ENCODE assay signal across 30 cellular contexts in the genomic region with DNA sequence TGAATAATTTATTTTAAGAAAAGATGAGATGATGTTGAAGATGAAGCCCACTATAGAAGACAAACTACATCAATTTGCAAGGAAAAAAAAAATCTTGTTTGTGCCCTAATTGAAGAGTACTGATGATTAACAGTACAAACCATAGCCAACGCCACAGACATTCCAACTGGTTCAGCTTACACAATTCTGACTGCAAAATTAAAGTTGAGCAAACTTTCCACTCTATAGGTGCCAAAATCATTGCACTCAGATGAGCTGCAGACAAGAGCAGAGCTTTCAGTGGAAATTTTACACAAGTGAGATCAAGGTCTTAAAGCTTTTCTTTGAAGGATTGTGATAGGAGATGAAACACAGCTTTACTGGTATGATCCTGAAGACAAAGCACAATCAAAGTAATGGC.
"Had no signal": no experiment of that assay in that cellular context is flagged by ENCODE, and none has a peak within 500 bp of the region (broad histone marks: within the 10 kb centered on the region; RNA-seq: fewer than 3 reads in every experiment).

No MANE protein-coding gene starts in this region.

- H3K27me3 ChIP-seq: adrenal gland, Peyer's patch, SJSA1 had no signal

- H3K27ac Mint-ChIP-seq: activated CD4-positive, alpha-beta T cell treated with anti-CD3 and anti-CD28 coated beads for 36 hours; activated CD4-positive, alpha-beta T cell treated with anti-CD3 and anti-CD28 coated beads, Interleukin-2, amount 10 ng/mL, durations not matched to agents 7 days and 5 days; activated CD8-positive, alpha-beta T cell treated with anti-CD3 and anti-CD28 coated beads, Interleukin-2, amount 10 ng/mL, durations not matched to agents 7 days and 5 days; activated naive CD4-positive, alpha-beta T cell treated with anti-CD3 and anti-CD28 coated beads, Interleukin-2, amount 50 U/mL, for 24 hours; activated naive CD8-positive, alpha-beta T cell treated with anti-CD3 and anti-CD28 coated beads, Interleukin-2, amount 10 ng/mL, durations not matched to agents 7 days and 5 days; activated T-cell treated with anti-CD3 and anti-CD28 coated beads, Interleukin-2, amount 50 U/mL, for 24 hours; activated T-helper 2 cell treated with anti-CD3 and anti-CD28 coated beads, Interferon-gamma antibody, Interleukin-2, Interleukin-4, amounts not matched to agents 10 μg/mL and 5 μg/mL and 100 μg/mL, durations not matched to agents 14 hours and 24 hours and 36 hours; brain; T-helper 1 cell treated with Interleukin-12 subunit alpha and Interleukin-12 subunit beta and Interleukin-4 antibody, amounts not matched to agents 30 μg/mL and 1 μg/mL, for 36 hours; T-helper 2 cell treated with Interferon-gamma antibody and Interleukin-4, amounts not matched to agents 5 μg/mL and 100 μg/mL, for 36 hours had no signal

- H3K36me3 ChIP-seq: adrenal gland, Peyer's patch had no signal

- H3K4me3 ChIP-seq: adrenal gland, K562, Peyer's patch, SJSA1 had no signal

- H3K36me3 Mint-ChIP-seq: activated naive CD4-positive, alpha-beta T cell treated with anti-CD3 and anti-CD28 coated beads, Interleukin-2, amount 50 U/mL, for 24 hours; activated naive CD8-positive, alpha-beta T cell treated with anti-CD3 and anti-CD28 coated beads, Interleukin-2, amount 10 ng/mL, durations not matched to agents 7 days and 5 days had no signal

- ATAC-seq: activated CD4-positive, alpha-beta T cell treated with anti-CD3 and anti-CD28 coated beads for 36 hours; activated CD4-positive, CD25-positive, alpha-beta regulatory T cell treated with anti-CD3 and anti-CD28 coated beads, Interleukin-2, amount 50 U/mL, for 24 hours; activated CD8-positive, alpha-beta T cell treated with anti-CD3 and anti-CD28 coated beads, Interleukin-2, amount 10 ng/mL, durations not matched to agents 7 days and 5 days; K562 had no signal

- H3K9ac ChIP-seq: SK-N-SH had no signal

- H3K4me1 Mint-ChIP-seq: activated CD4-positive, alpha-beta T cell treated with anti-CD3 and anti-CD28 coated beads for 36 hours; activated CD4-positive, alpha-beta T cell treated with anti-CD3 and anti-CD28 coated beads, Interleukin-2, amount 10 ng/mL, durations not matched to agents 7 days and 5 days; activated naive CD4-positive, alpha-beta T cell treated with anti-CD3 and anti-CD28 coated beads, Interleukin-2, amount 50 U/mL, for 24 hours; activated naive CD8-positive, alpha-beta T cell treated with anti-CD3 and anti-CD28 coated beads, Interleukin-2, amount 10 ng/mL, durations not matched to agents 7 days and 5 days; brain had no signal

- H3K27ac ChIP-seq: adrenal gland, Peyer's patch, SJSA1 had no signal

- H3K4me2 ChIP-seq: SK-N-SH had no signal

- H3K4me3 Mint-ChIP-seq: activated CD4-positive, alpha-beta T cell treated with anti-CD3 and anti-CD28 coated beads for 36 hours; activated CD4-positive, alpha-beta T cell treated with anti-CD3 and anti-CD28 coated beads, Interleukin-2, amount 10 ng/mL, durations not matched to agents 7 days and 5 days; activated CD8-positive, alpha-beta T cell treated with anti-CD3 and anti-CD28 coated beads, Interleukin-2, amount 10 ng/mL, durations not matched to agents 7 days and 5 days; activated naive CD4-positive, alpha-beta T cell treated with anti-CD3 and anti-CD28 coated beads, Interleukin-2, amount 50 U/mL, for 24 hours; activated naive CD8-positive, alpha-beta T cell treated with anti-CD3 and anti-CD28 coated beads, Interleukin-2, amount 10 ng/mL, durations not matched to agents 7 days and 5 days; activated T-cell treated with anti-CD3 and anti-CD28 coated beads, Interleukin-2, amount 50 U/mL, for 24 hours; brain; T-helper 1 cell treated with Interleukin-12 subunit alpha and Interleukin-12 subunit beta and Interleukin-4 antibody, amounts not matched to agents 30 μg/mL and 1 μg/mL, for 36 hours; T-helper 2 cell treated with Interferon-gamma antibody and Interleukin-4, amounts not matched to agents 5 μg/mL and 100 μg/mL, for 36 hours had no signal

- H3K9me3 Mint-ChIP-seq: activated CD4-positive, alpha-beta T cell treated with anti-CD3 and anti-CD28 coated beads, Interleukin-2, amount 10 ng/mL, durations not matched to agents 7 days and 5 days; activated naive CD4-positive, alpha-beta T cell treated with anti-CD3 and anti-CD28 coated beads, Interleukin-2, amount 50 U/mL, for 24 hours; activated naive CD8-positive, alpha-beta T cell treated with anti-CD3 and anti-CD28 coated beads, Interleukin-2, amount 10 ng/mL, durations not matched to agents 7 days and 5 days; activated T-helper 2 cell treated with anti-CD3 and anti-CD28 coated beads, Interferon-gamma antibody, Interleukin-2, Interleukin-4, amounts not matched to agents 10 μg/mL and 5 μg/mL and 100 μg/mL, durations not matched to agents 14 hours and 24 hours and 36 hours; T-helper 1 cell treated with Interleukin-12 subunit alpha and Interleukin-12 subunit beta and Interleukin-4 antibody, amounts not matched to agents 30 μg/mL and 1 μg/mL, for 36 hours; T-helper 2 cell treated with Interferon-gamma antibody and Interleukin-4, amounts not matched to agents 5 μg/mL and 100 μg/mL, for 36 hours had no signal

- DNase-seq: activated CD4-positive, alpha-beta T cell treated with anti-CD3 and anti-CD28 coated beads for 36 hours; activated CD4-positive, alpha-beta T cell treated with anti-CD3 and anti-CD28 coated beads, Interleukin-2, amount 10 ng/mL, durations not matched to agents 7 days and 5 days; activated CD4-positive, alpha-beta T cell treated with anti-CD3 and anti-CD28 coated beads, Interleukin-2, amount 50 U/mL, for 48 hours; activated CD8-positive, alpha-beta T cell treated with anti-CD3 and anti-CD28 coated beads, Interleukin-2, amount 10 ng/mL, durations not matched to agents 7 days and 5 days; activated gamma-delta T cell; activated naive CD4-positive, alpha-beta T cell treated with Interleukin-2 at 50 U/mL for 16 hours; activated naive CD8-positive, alpha-beta T cell treated with anti-CD3 and anti-CD28 coated beads, Interleukin-2, amount 10 ng/mL, durations not matched to agents 7 days and 5 days; activated T-cell treated with anti-CD3 and anti-CD28 coated beads, Interleukin-2, amount 50 U/mL, for 24 hours; adrenal gland; anterior cingulate cortex; central memory CD4-positive, alpha-beta T cell; NCI-H1048; NCI-H1105 treated with DMSO at 0.1 percent for 48 hours; NCI-H1436; NCI-H1694; NCI-H1930; NCI-H345; NCI-H524 treated with DMSO at 0.1 percent for 48 hours; Peyer's patch; RPMI8226; SHP77 treated with DMSO at 0.1 percent for 48 hours; SK-N-SH had no signal

- H3K9me3 ChIP-seq: adrenal gland, Peyer's patch, SJSA1, SK-N-SH had no signal

- H3K4me1 ChIP-seq: Peyer's patch, SJSA1 had no signal
